9 cellular contexts compared by ENCODE assay signal in genomic region chr14:35438910-35439713, GRCh38. TPM values are rescaled to one million over a fixed set of nuclear protein-coding genes. Genes with fewer than 3 reads are reported as not detected.
DNase-seq lines count a peak whose midpoint lies in the region; ATAC-seq and TF ChIP-seq lines count a peak whose summit lies in the region.
"Had no signal": no experiment of that assay in that cellular context is flagged by ENCODE, and none has a peak within 500 bp of the region (broad histone marks: within the 10 kb centered on the region; RNA-seq: fewer than 3 reads in every experiment).

No MANE protein-coding gene starts in this region.

- TF ChIP-seq CTCF in astrocyte of the cerebellum (IDR thresholded peaks at IDR 0.05; ENCODE audit: low read depth, low read length, missing control alignments) (peak; percentile 55), left lung (IDR thresholded peaks at IDR 0.05) (peak in 1 of 2 donors; percentile 36)

- no peak for ATAC-seq in GM19455 (IDR thresholded peaks at IDR 0.05; ENCODE audit: unreplicated experiment)
- no peak for ATAC-seq in HG03469 (IDR thresholded peaks at IDR 0.05; ENCODE audit: unreplicated experiment)
- no peak for ATAC-seq in left lung

- intact Hi-C loops in left lung (cut with DNase I) = no loop called here

- H3K4me1 ChIP-seq in left lung = no peaks in the 10 kb centered on the region

- in situ Hi-C loops in astrocyte of the cerebellum (cut with HindIII; ENCODE audit: low sequenced_read_pairs) = loop anchor here (10.0 kb wide), 1 partner anchor 246 kb away; no protein-coding TSS in a partner anchor

- DNase-seq in NCI-H82 (lab: John Stamatoyannopoulos, UW) (peak; percentile 3), NCI-H82 treated with DMSO at 0.1 percent for 48 hours (lab: John Stamatoyannopoulos, UW; ENCODE audit: unreplicated experiment) (no peak), LHCN-M2 (ENCODE audit: low read depth) (peak; percentile 60), astrocyte of the cerebellum (ENCODE audit: low read depth) (no peak), retina (peak; percentile 22), left lung (no peak)
- DNase-seq: CD4-positive, alpha-beta memory T cell had no signal

- H3K4me3 ChIP-seq in astrocyte of the cerebellum (ENCODE audit: low read depth, low read length) (no peak overlapping the region), left lung (no peak overlapping the region)

- H3K27ac ChIP-seq in left lung = no peak overlapping the region

- H3K27me3 ChIP-seq in left lung = no peaks in the 10 kb centered on the region

- no peaks in the 10 kb centered on the region for H3K36me3 ChIP-seq in left lung

- no peaks in the 10 kb centered on the region for H3K9me3 ChIP-seq in left lung

RNA-seq across cellular contexts. Expression of gene NFKBIA, which starts 34.6 kb away (rescaled TPM):
- total RNA-seq in LHCN-M2 (2014; rRNA removed) (74.7 and 104 TPM in 2 replicates), left lung (100 to 1,000 TPM; 133 to 348 TPM)
- 37.3 TPM for polyA plus RNA-seq in LHCN-M2 (2012)

Comparison
In these comparisons a context has a peak if more than half of its experiments do, and no peak if none do; other contexts are left out.
1. DNase-seq: peak in NCI-H82 (single experiment), LHCN-M2 (single experiment) and retina (single experiment); none in NCI-H82 treated with DMSO at 0.1 percent for 48 hours (single experiment), astrocyte of the cerebellum (single experiment) and left lung (0 of 2).